In the genomic region with DNA sequence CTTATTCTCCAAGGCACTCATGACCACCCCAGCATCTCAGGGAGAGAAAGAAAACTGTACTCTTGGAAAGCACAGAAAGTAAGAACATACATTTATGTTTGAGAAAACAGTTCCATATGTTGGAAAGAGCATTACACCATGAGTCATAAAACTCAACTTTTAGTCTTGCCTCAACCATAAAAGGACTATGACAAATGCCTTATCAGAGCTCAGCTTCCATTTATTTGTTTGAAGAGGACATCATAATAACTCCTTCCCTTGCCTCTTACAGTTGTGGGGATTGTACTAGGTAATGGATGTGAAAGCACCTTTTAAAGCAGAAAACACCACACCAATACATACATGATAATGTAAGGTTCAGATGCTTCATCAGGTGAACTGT, we compare ENCODE assay signal across 1 cellular context.
TF ChIP-seq lines count a peak whose summit lies in the region.

No MANE protein-coding gene starts in this region.

TF ChIP-seq in GM23338, 12 proteins besides CTCF, POLR2A, EP300 and RAD21 (continued from another document):
- TF ChIP-seq, protein P1, sequence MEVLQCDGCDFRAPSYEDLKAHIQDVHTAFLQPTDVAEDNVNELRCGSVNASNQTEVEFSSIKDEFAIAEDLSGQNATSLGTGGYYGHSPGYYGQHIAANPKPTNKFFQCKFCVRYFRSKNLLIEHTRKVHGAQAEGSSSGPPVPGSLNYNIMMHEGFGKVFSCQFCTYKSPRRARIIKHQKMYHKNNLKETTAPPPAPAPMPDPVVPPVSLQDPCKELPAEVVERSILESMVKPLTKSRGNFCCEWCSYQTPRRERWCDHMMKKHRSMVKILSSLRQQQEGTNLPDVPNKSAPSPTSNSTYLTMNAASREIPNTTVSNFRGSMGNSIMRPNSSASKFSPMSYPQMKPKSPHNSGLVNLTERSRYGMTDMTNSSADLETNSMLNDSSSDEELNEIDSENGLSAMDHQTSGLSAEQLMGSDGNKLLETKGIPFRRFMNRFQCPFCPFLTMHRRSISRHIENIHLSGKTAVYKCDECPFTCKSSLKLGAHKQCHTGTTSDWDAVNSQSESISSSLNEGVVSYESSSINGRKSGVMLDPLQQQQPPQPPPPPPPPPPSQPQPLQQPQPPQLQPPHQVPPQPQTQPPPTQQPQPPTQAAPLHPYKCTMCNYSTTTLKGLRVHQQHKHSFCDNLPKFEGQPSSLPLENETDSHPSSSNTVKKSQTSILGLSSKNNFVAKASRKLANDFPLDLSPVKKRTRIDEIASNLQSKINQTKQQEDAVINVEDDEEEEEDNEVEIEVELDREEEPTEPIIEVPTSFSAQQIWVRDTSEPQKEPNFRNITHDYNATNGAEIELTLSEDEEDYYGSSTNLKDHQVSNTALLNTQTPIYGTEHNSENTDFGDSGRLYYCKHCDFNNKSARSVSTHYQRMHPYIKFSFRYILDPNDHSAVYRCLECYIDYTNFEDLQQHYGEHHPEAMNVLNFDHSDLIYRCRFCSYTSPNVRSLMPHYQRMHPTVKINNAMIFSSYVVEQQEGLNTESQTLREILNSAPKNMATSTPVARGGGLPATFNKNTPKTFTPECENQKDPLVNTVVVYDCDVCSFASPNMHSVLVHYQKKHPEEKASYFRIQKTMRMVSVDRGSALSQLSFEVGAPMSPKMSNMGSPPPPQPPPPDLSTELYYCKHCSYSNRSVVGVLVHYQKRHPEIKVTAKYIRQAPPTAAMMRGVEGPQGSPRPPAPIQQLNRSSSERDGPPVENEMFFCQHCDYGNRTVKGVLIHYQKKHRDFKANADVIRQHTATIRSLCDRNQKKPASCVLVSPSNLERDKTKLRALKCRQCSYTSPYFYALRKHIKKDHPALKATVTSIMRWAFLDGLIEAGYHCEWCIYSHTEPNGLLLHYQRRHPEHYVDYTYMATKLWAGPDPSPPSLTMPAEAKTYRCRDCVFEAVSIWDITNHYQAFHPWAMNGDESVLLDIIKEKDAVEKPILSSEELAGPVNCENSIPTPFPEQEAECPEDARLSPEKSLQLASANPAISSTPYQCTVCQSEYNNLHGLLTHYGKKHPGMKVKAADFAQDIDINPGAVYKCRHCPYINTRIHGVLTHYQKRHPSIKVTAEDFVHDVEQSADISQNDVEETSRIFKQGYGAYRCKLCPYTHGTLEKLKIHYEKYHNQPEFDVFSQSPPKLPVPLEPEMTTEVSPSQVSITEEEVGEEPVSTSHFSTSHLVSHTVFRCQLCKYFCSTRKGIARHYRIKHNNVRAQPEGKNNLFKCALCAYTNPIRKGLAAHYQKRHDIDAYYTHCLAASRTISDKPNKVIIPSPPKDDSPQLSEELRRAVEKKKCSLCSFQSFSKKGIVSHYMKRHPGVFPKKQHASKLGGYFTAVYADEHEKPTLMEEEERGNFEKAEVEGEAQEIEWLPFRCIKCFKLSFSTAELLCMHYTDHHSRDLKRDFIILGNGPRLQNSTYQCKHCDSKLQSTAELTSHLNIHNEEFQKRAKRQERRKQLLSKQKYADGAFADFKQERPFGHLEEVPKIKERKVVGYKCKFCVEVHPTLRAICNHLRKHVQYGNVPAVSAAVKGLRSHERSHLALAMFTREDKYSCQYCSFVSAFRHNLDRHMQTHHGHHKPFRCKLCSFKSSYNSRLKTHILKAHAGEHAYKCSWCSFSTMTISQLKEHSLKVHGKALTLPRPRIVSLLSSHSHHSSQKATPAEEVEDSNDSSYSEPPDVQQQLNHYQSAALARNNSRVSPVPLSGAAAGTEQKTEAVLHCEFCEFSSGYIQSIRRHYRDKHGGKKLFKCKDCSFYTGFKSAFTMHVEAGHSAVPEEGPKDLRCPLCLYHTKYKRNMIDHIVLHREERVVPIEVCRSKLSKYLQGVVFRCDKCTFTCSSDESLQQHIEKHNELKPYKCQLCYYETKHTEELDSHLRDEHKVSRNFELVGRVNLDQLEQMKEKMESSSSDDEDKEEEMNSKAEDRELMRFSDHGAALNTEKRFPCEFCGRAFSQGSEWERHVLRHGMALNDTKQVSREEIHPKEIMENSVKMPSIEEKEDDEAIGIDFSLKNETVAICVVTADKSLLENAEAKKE (CRISPR knock-in tag; IDR thresholded peaks at IDR 0.05), result no peak
- TF ChIP-seq, protein P2, sequence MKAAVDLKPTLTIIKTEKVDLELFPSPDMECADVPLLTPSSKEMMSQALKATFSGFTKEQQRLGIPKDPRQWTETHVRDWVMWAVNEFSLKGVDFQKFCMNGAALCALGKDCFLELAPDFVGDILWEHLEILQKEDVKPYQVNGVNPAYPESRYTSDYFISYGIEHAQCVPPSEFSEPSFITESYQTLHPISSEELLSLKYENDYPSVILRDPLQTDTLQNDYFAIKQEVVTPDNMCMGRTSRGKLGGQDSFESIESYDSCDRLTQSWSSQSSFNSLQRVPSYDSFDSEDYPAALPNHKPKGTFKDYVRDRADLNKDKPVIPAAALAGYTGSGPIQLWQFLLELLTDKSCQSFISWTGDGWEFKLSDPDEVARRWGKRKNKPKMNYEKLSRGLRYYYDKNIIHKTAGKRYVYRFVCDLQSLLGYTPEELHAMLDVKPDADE (IDR thresholded peaks at IDR 0.05), result no peak
- TF ChIP-seq POLR2AphosphoS5 (IDR thresholded peaks at IDR 0.05; ENCODE audit: low read depth), result no peak
- no peak for TF ChIP-seq ZNF331 (CRISPR knock-in tag; IDR thresholded peaks at IDR 0.05; ENCODE audit: low read depth)
- TF ChIP-seq JUNB (IDR thresholded peaks at IDR 0.05; ENCODE audit: unreplicated experiment), result no peak
- TF ChIP-seq NANOG (IDR thresholded peaks at IDR 0.05; ENCODE audit: borderline replicate concordance), result no peak
- no peak for TF ChIP-seq CREB1 (CRISPR knock-in tag; IDR thresholded peaks at IDR 0.05; ENCODE audit: low read depth)
- TF ChIP-seq ZNF114 (CRISPR knock-in tag; IDR thresholded peaks at IDR 0.05), result no peak
- TF ChIP-seq, protein P3, sequence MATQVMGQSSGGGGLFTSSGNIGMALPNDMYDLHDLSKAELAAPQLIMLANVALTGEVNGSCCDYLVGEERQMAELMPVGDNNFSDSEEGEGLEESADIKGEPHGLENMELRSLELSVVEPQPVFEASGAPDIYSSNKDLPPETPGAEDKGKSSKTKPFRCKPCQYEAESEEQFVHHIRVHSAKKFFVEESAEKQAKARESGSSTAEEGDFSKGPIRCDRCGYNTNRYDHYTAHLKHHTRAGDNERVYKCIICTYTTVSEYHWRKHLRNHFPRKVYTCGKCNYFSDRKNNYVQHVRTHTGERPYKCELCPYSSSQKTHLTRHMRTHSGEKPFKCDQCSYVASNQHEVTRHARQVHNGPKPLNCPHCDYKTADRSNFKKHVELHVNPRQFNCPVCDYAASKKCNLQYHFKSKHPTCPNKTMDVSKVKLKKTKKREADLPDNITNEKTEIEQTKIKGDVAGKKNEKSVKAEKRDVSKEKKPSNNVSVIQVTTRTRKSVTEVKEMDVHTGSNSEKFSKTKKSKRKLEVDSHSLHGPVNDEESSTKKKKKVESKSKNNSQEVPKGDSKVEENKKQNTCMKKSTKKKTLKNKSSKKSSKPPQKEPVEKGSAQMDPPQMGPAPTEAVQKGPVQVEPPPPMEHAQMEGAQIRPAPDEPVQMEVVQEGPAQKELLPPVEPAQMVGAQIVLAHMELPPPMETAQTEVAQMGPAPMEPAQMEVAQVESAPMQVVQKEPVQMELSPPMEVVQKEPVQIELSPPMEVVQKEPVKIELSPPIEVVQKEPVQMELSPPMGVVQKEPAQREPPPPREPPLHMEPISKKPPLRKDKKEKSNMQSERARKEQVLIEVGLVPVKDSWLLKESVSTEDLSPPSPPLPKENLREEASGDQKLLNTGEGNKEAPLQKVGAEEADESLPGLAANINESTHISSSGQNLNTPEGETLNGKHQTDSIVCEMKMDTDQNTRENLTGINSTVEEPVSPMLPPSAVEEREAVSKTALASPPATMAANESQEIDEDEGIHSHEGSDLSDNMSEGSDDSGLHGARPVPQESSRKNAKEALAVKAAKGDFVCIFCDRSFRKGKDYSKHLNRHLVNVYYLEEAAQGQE (IDR thresholded peaks at IDR 0.05; ENCODE audit: unreplicated experiment), result no peak
